In genomic region chr18:55458456-55459238, GRCh38 we compare ENCODE assay signal across 20 cellular contexts.
DNase-seq lines count a peak whose midpoint lies in the region; ATAC-seq, FAIRE-seq and TF ChIP-seq lines count a peak whose summit lies in the region.
"Had no signal": no experiment of that assay in that cellular context is flagged by ENCODE, and none has a peak within 500 bp of the region (broad histone marks: within the 10 kb centered on the region; RNA-seq: fewer than 3 reads in every experiment).

No MANE protein-coding gene starts in this region.

- H3K4me3 Mint-ChIP-seq in astrocyte (ENCODE audit: unreplicated experiment), result no peak overlapping the region
- H3K4me3 Mint-ChIP-seq: stimulated activated naive CD8-positive, alpha-beta T cell treated with anti-CD3 and anti-CD28 coated beads, Interleukin-15, Interleukin-2, amounts not matched to agents 100 ng/mL and 50 ng/mL, for 24 hours had no signal

- H3K23ac ChIP-seq in mesenchymal stem cell (ENCODE audit: low read length in 2 of 2), result no peak overlapping the region

- TF ChIP-seq CTCF in astrocyte (IDR thresholded peaks at IDR 0.05; ENCODE audit: insufficient read depth, low read depth, low read length), result no peak
- no peak for TF ChIP-seq CTCF in smooth muscle cell (IDR thresholded peaks at IDR 0.05; ENCODE audit: borderline replicate concordance, insufficient read depth, poor library complexity, severe bottlenecking)

- H3K4me3 ChIP-seq in astrocyte (ENCODE audit: insufficient read depth, low read depth, low read length), result no peak overlapping the region
- no peak overlapping the region for H3K4me3 ChIP-seq in mesenchymal stem cell (ENCODE audit: insufficient read depth in 1 of 2, low read depth in 1 of 2, low read length in 2 of 2)
- H3K4me3 ChIP-seq in smooth muscle cell, result no peak overlapping the region
- H3K4me3 ChIP-seq: PC-9 had no signal

- H2BK12ac ChIP-seq in mesenchymal stem cell (ENCODE audit: low read length in 2 of 2), result no peak overlapping the region

- ATAC-seq in GM21825 (IDR thresholded peaks at IDR 0.05; ENCODE audit: unreplicated experiment), result no peak
- ATAC-seq in GM21447 (IDR thresholded peaks at IDR 0.05; ENCODE audit: unreplicated experiment), result no peak

- no peak for FAIRE-seq in astrocyte (lab: Jason Lieb, UNC)
- FAIRE-seq: G401.6, GM12891, H54 had no signal

- peak overlapping the region; percentile 64 for H3K27ac Mint-ChIP-seq in astrocyte (ENCODE audit: unreplicated experiment)
- H3K27ac Mint-ChIP-seq: stimulated activated naive CD8-positive, alpha-beta T cell treated with anti-CD3 and anti-CD28 coated beads, Interleukin-15, Interleukin-2, amounts not matched to agents 100 ng/mL and 50 ng/mL, for 24 hours had no signal

- peaks cover 3% of the 10 kb centered on the region for H3K4me1 ChIP-seq in astrocyte (ENCODE audit: insufficient read depth, low read length)
- H3K4me1 ChIP-seq in mesenchymal stem cell (ENCODE audit: control insufficient read depth, insufficient read depth, low read depth, low read length), result no peaks in the 10 kb centered on the region
- H3K4me1 ChIP-seq in smooth muscle cell (ENCODE audit: low read depth), result peaks cover 15% of the 10 kb centered on the region

- H3K18ac ChIP-seq in mesenchymal stem cell (ENCODE audit: low read depth in 1 of 2, low read length in 2 of 2), result peak overlapping the region in 1 of 2 experiments; percentile 59

- H3K79me2 ChIP-seq in astrocyte (ENCODE audit: insufficient read depth, low read length) (peaks cover 42% of the 10 kb centered on the region), smooth muscle cell (ENCODE audit: low read depth) (peaks cover 95% of the 10 kb centered on the region)

- no peaks in the 10 kb centered on the region for H3F3A ChIP-seq in smooth muscle cell (ENCODE audit: low read depth)

- WGBS in mesenchymal stem cell, result 78% methylated on average over 8 of the region's 13 CpGs
- 75% methylated on average over 13 of the region's 13 CpGs for WGBS in smooth muscle cell (ENCODE audit: low lambda C conversion rate)

- H2BK5ac ChIP-seq in mesenchymal stem cell (ENCODE audit: low read depth, low read length, poor library complexity, severe bottlenecking), result no peak overlapping the region

- H3K36me3 ChIP-seq in astrocyte (ENCODE audit: insufficient read depth, low read length), result peaks cover 20% of the 10 kb centered on the region
- peaks cover 0 to 44% of the 10 kb centered on the region in 2 experiments for H3K36me3 ChIP-seq in mesenchymal stem cell (ENCODE audit: control insufficient read depth in 1 of 2, insufficient read depth in 2 of 2, low read depth in 1 of 2, low read length in 2 of 2)
- peaks cover 17% of the 10 kb centered on the region for H3K36me3 ChIP-seq in smooth muscle cell (ENCODE audit: low read depth)

- DNase-seq in NCI-H146 (lab: John Stamatoyannopoulos, UW) (peak; percentile 93), astrocyte (ENCODE audit: low read depth) (no peak), mesenchymal stem cell (peak; percentile 17), smooth muscle cell (lab: John Stamatoyannopoulos, UW; ENCODE audit: unreplicated experiment) (no peak), glomerular visceral epithelial cell (ENCODE audit: extremely low spot score) (no peak), NCI-H1092 (lab: John Stamatoyannopoulos, UW) (no peak)
- DNase-seq: activated CD4-positive, alpha-beta T cell treated with anti-CD3 and anti-CD28 coated beads, Interleukin-2, amount 50 U/mL, for 1 hour; activated naive CD4-positive, alpha-beta T cell treated with Interleukin-2 at 50 U/mL for 16 hours; activated T-cell treated with anti-CD3 and anti-CD28 coated beads for 4 hours; NCI-H187; NCI-H510A treated with DMSO at 0.1 percent for 48 hours; PC-9; SK-N-SH; T1000 had no signal

- H3K27me3 ChIP-seq in astrocyte (ENCODE audit: insufficient read depth, low read length) (no peaks in the 10 kb centered on the region), mesenchymal stem cell (ENCODE audit: control insufficient read depth in 1 of 2, insufficient read depth in 1 of 2, low read length in 2 of 2) (no peaks in the 10 kb centered on the region), smooth muscle cell (ENCODE audit: low read depth) (no peaks in the 10 kb centered on the region)

- peaks cover 6% of the 10 kb centered on the region for H3K36me3 Mint-ChIP-seq in astrocyte (ENCODE audit: low read depth, unreplicated experiment)

- H3K27ac ChIP-seq in astrocyte (ENCODE audit: low read depth, low read length) (no peak overlapping the region), mesenchymal stem cell (ENCODE audit: low read length, poor library complexity, severe bottlenecking) (no peak overlapping the region), smooth muscle cell (ENCODE audit: low read depth) (peak overlapping the region; percentile 47)
- H3K27ac ChIP-seq: PC-9 had no signal

- peaks cover 18% of the 10 kb centered on the region for H4K20me1 ChIP-seq in astrocyte (ENCODE audit: insufficient read depth, low read length)
- peaks cover 75% of the 10 kb centered on the region for H4K20me1 ChIP-seq in smooth muscle cell (ENCODE audit: low read depth)

- H2BK15ac ChIP-seq in mesenchymal stem cell (ENCODE audit: low read depth, poor library complexity, severe bottlenecking), result no peak overlapping the region

- H3K4me2 ChIP-seq in astrocyte (ENCODE audit: low read length), result no peak overlapping the region
- no peak overlapping the region for H3K4me2 ChIP-seq in mesenchymal stem cell (ENCODE audit: low read length, poor library complexity, severe bottlenecking)
- H3K4me2 ChIP-seq in smooth muscle cell, result peak overlapping the region; percentile 50
- H3K4me2 ChIP-seq: PC-9, SK-N-SH had no signal

- peaks cover 9% of the 10 kb centered on the region for H3K4me1 Mint-ChIP-seq in astrocyte (ENCODE audit: low read depth, unreplicated experiment)

- H3K9ac ChIP-seq in astrocyte (ENCODE audit: low read length) (no peak overlapping the region), mesenchymal stem cell (ENCODE audit: low read length) (no peak overlapping the region), smooth muscle cell (ENCODE audit: low read depth) (no peak overlapping the region)
- H3K9ac ChIP-seq: SK-N-SH had no signal

- no peak overlapping the region for H3K14ac ChIP-seq in mesenchymal stem cell (ENCODE audit: low read length in 2 of 2)

- H2AK5ac ChIP-seq in mesenchymal stem cell (ENCODE audit: low read length, severe bottlenecking), result no peak overlapping the region

- H3K9me3 Mint-ChIP-seq in astrocyte (ENCODE audit: unreplicated experiment), result no peaks in the 10 kb centered on the region
- H3K9me3 Mint-ChIP-seq: stimulated activated naive CD8-positive, alpha-beta T cell treated with anti-CD3 and anti-CD28 coated beads, Interleukin-15, Interleukin-2, amounts not matched to agents 100 ng/mL and 50 ng/mL, for 24 hours had no signal

- no peak overlapping the region for H3K4ac ChIP-seq in mesenchymal stem cell (ENCODE audit: low read depth in 1 of 2, low read length in 2 of 2)

- no peak overlapping the region for H4K8ac ChIP-seq in mesenchymal stem cell (ENCODE audit: low read length)

- no peaks in the 10 kb centered on the region for H3K9me3 ChIP-seq in astrocyte (ENCODE audit: insufficient read depth, low read depth, low read length)
- H3K9me3 ChIP-seq in mesenchymal stem cell (ENCODE audit: control insufficient read depth, low read length), result no peaks in the 10 kb centered on the region
- no peaks in the 10 kb centered on the region for H3K9me3 ChIP-seq in smooth muscle cell (replicated peaks; ENCODE audit: low read depth)
- H3K9me3 ChIP-seq: SK-N-SH had no signal

- H3K79me1 ChIP-seq in mesenchymal stem cell (replicated peaks; ENCODE audit: low read length, poor library complexity, severe bottlenecking), result peaks cover 10% of the 10 kb centered on the region

- H2AFZ ChIP-seq in astrocyte (ENCODE audit: low read depth, low read length), result no peak overlapping the region
- H2AFZ ChIP-seq in mesenchymal stem cell (ENCODE audit: low read depth, low read length), result no peak overlapping the region
- H2AFZ ChIP-seq in smooth muscle cell (ENCODE audit: low read depth), result no peak overlapping the region
- H2AFZ ChIP-seq: PC-9 had no signal

- no peak overlapping the region for H2BK120ac ChIP-seq in mesenchymal stem cell (ENCODE audit: low read depth, low read length)

- H3K27me3 Mint-ChIP-seq in astrocyte (ENCODE audit: low read depth, unreplicated experiment), result no peaks in the 10 kb centered on the region
- H3K27me3 Mint-ChIP-seq: stimulated activated naive CD8-positive, alpha-beta T cell treated with anti-CD3 and anti-CD28 coated beads, Interleukin-15, Interleukin-2, amounts not matched to agents 100 ng/mL and 50 ng/mL, for 24 hours had no signal

- no peak overlapping the region for H4K91ac ChIP-seq in mesenchymal stem cell (ENCODE audit: low read length)

Comparison
In these comparisons a context has a peak if more than half of its experiments do, and no peak if none do; other contexts are left out.
1. DNase-seq: peak in NCI-H146 (single experiment) and mesenchymal stem cell (single experiment); none in astrocyte (single experiment), smooth muscle cell (single experiment), glomerular visceral epithelial cell (single experiment) and NCI-H1092 (single experiment).